ENCODE assay signal across 8 cellular contexts in the genomic region with DNA sequence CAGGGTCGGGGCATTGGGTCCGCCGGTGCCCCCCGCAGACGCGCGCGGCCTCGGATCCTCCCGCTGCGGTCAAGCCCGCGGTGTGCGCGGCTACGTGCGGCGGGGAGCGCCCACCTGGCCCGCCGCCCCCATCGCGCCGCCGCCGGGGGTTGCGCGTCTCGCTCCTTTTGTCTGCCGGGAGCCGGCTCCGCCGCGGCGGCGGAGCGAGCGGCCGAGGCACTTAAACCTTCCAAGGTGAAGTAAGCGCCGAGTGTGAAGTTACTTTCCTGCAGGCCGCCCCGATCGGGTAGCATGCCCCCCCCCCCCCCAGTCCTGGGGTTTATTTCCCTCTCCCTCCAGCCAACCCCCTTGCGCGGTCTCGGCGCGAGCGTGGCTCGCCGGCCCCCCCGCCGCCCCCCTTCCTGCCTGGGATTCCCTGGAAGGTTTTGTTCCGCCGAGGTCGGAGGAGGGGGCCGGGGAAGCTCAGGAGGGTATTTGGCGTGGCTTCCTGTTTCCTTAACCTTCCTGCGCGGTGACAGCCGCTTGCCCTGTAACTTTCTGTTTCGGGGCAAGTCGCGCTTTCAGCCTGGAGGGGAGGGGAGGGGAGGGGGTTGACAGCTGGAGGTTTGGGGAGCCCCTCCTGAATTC. TPM values are rescaled to one million over a fixed set of nuclear protein-coding genes. Genes with fewer than 3 reads are reported as not detected.
A peak's percentile ranks its signal among the peaks of the same experiment; 100 is the strongest.
DNase-seq lines count a peak whose midpoint lies in the region; ATAC-seq, FAIRE-seq and TF ChIP-seq lines count a peak whose summit lies in the region.

No MANE protein-coding gene starts in this region.

- H3K36me3 Mint-ChIP-seq in astrocyte (ENCODE audit: low read depth, unreplicated experiment), result no peaks in the 10 kb centered on the region

- peaks cover 55% of the 10 kb centered on the region for H3K4me1 ChIP-seq in DOHH2 (ENCODE audit: control insufficient read depth, low read length)
- H3K4me1 ChIP-seq in astrocyte (ENCODE audit: insufficient read depth, low read length), result peaks cover 19% of the 10 kb centered on the region

- peak; percentile 27 for ATAC-seq in HG03442 (IDR thresholded peaks at IDR 0.05; ENCODE audit: unreplicated experiment)
- no peak for ATAC-seq in HG02678 (IDR thresholded peaks at IDR 0.05; ENCODE audit: unreplicated experiment)
- ATAC-seq in HG02938 (IDR thresholded peaks at IDR 0.05; ENCODE audit: unreplicated experiment), result no peak

- no peak overlapping the region for H2AFZ ChIP-seq in SU-DHL-6 (ENCODE audit: low read depth, low read length, severe bottlenecking)
- no peak overlapping the region for H2AFZ ChIP-seq in astrocyte (ENCODE audit: low read depth, low read length)

- H3K9ac ChIP-seq in SU-DHL-6 (ENCODE audit: low read length), result no peak overlapping the region; the same call in 1 of the 2 replicates
- peak overlapping the region; percentile 80 for H3K9ac ChIP-seq in astrocyte (ENCODE audit: low read length)

- H3K9me2 ChIP-seq in DOHH2 (replicated peaks; ENCODE audit: control insufficient read depth, low read length) (no peaks in the 10 kb centered on the region), SU-DHL-6 (replicated peaks; ENCODE audit: insufficient read depth, low read length) (no peaks in the 10 kb centered on the region)

- H3F3A ChIP-seq in DOHH2 (ENCODE audit: control insufficient read depth, insufficient read depth) (peaks cover 21% of the 10 kb centered on the region), SU-DHL-6 (ENCODE audit: insufficient read depth) (peaks cover 4% of the 10 kb centered on the region; the same call in 1 of the 2 replicates)

- H3K4me2 ChIP-seq in DOHH2 (ENCODE audit: low read length), result peak overlapping the region; percentile 89
- H3K4me2 ChIP-seq in SU-DHL-6 (ENCODE audit: low read depth, low read length, poor library complexity, severe bottlenecking), result peak overlapping the region; percentile 65
- H3K4me2 ChIP-seq in astrocyte (ENCODE audit: low read length), result peak overlapping the region; percentile 99

- H3K27ac Mint-ChIP-seq in astrocyte (ENCODE audit: unreplicated experiment), result no peak overlapping the region

- no peaks in the 10 kb centered on the region for H3K9me3 ChIP-seq in DOHH2 (ENCODE audit: control insufficient read depth, insufficient read depth, low read length)
- H3K9me3 ChIP-seq in SU-DHL-6 (ENCODE audit: insufficient read depth, low read length), result no peaks in the 10 kb centered on the region
- H3K9me3 ChIP-seq in astrocyte (ENCODE audit: insufficient read depth, low read depth, low read length), result no peaks in the 10 kb centered on the region
- H3K9me3 ChIP-seq in iPS-18c (ENCODE audit: control insufficient read depth, insufficient read depth, low read length), result peaks cover 6% of the 10 kb centered on the region

- no peak overlapping the region for H3K27ac ChIP-seq in DOHH2 (ENCODE audit: low read depth, low read length)
- no peak overlapping the region for H3K27ac ChIP-seq in SU-DHL-6 (ENCODE audit: low read depth, low read length)
- no peak overlapping the region for H3K27ac ChIP-seq in astrocyte (ENCODE audit: low read depth, low read length)

- TF ChIP-seq CTCF in DOHH2 (IDR thresholded peaks at IDR 0.05; ENCODE audit: low read depth, low read length, poor library complexity, severe bottlenecking) (no peak), SU-DHL-6 (IDR thresholded peaks at IDR 0.05; ENCODE audit: insufficient read depth, low read length, poor library complexity, severe bottlenecking) (no peak), astrocyte (IDR thresholded peaks at IDR 0.05; ENCODE audit: insufficient read depth, low read depth, low read length) (no peak)

- no peak for FAIRE-seq in astrocyte (lab: Jason Lieb, UNC)

- peaks cover 14% of the 10 kb centered on the region for H3K4me1 Mint-ChIP-seq in astrocyte (ENCODE audit: low read depth, unreplicated experiment)

- no peak for DNase-seq in astrocyte (ENCODE audit: low read depth)
- peak; percentile 65 to 69 for DNase-seq in stimulated activated CD4-positive, alpha-beta T cell treated with anti-CD3 and anti-CD28 coated beads, Interleukin-2, amount 100 ng/mL, for 24 hours

- H4K20me1 ChIP-seq in DOHH2 (ENCODE audit: control insufficient read depth, insufficient read depth, low read depth, low read length) (peaks cover 4% of the 10 kb centered on the region; the same call in 1 of the 2 replicates), SU-DHL-6 (ENCODE audit: low read depth, low read length) (no peaks in the 10 kb centered on the region), astrocyte (ENCODE audit: insufficient read depth, low read length) (peaks cover 49% of the 10 kb centered on the region)

- H3K36me3 ChIP-seq in DOHH2 (ENCODE audit: control insufficient read depth, low read length) (no peaks in the 10 kb centered on the region), SU-DHL-6 (ENCODE audit: low read length) (no peaks in the 10 kb centered on the region), astrocyte (ENCODE audit: insufficient read depth, low read length) (no peaks in the 10 kb centered on the region)

- H3K27me3 ChIP-seq in DOHH2 (ENCODE audit: control insufficient read depth, low read length) (peaks cover 52% of the 10 kb centered on the region), SU-DHL-6 (ENCODE audit: low read length) (no peaks in the 10 kb centered on the region; the same call in 1 of the 2 replicates), astrocyte (ENCODE audit: insufficient read depth, low read length) (no peaks in the 10 kb centered on the region)

- H3K4me3 Mint-ChIP-seq in astrocyte (ENCODE audit: unreplicated experiment), result peak overlapping the region; percentile 84

- H3K4me3 ChIP-seq in DOHH2 (ENCODE audit: low read length) (peak overlapping the region; percentile 76), SU-DHL-6 (ENCODE audit: insufficient read depth, low read length, poor library complexity, severe bottlenecking) (peak overlapping the region; percentile 42), astrocyte (ENCODE audit: insufficient read depth, low read depth, low read length) (peak overlapping the region; percentile 65), iPS-18c (ENCODE audit: insufficient read depth, low read depth, low read length) (peak overlapping the region; percentile 71)

- H3K27me3 Mint-ChIP-seq in astrocyte (ENCODE audit: low read depth, unreplicated experiment), result peaks cover 5% of the 10 kb centered on the region

- H3K79me2 ChIP-seq in DOHH2 (ENCODE audit: control insufficient read depth, low read length) (peaks cover 3% of the 10 kb centered on the region; the same call in 1 of the 2 replicates), SU-DHL-6 (ENCODE audit: insufficient read depth, low read length) (no peaks in the 10 kb centered on the region), astrocyte (ENCODE audit: insufficient read depth, low read length) (peaks cover 40% of the 10 kb centered on the region)

- H3K9me3 Mint-ChIP-seq in astrocyte (ENCODE audit: unreplicated experiment), result no peaks in the 10 kb centered on the region

RNA-seq across cellular contexts. Expression of a gene that starts 56.6 kb away (rescaled TPM):
- 30.1 and 35.0 TPM in 2 replicates for total RNA-seq in astrocyte
